Comparison of ENCODE assay signal across 9 cellular contexts in genomic region chr5:80346055-80346454, GRCh38. TPM values are rescaled to one million over a fixed set of nuclear protein-coding genes. Genes with fewer than 3 reads are reported as not detected.
DNase-seq lines count a peak whose midpoint lies in the region; ATAC-seq and TF ChIP-seq lines count a peak whose summit lies in the region.
"Had no signal": no experiment of that assay in that cellular context is flagged by ENCODE, and none has a peak within 500 bp of the region (broad histone marks: within the 10 kb centered on the region; RNA-seq: fewer than 3 reads in every experiment).

No MANE protein-coding gene starts in this region.

- ATAC-seq in HG03469 (IDR thresholded peaks at IDR 0.05; ENCODE audit: unreplicated experiment) (no peak), HG03457 (IDR thresholded peaks at IDR 0.05; ENCODE audit: unreplicated experiment) (no peak)

- TF ChIP-seq CTCF in WERI-Rb-1 (IDR thresholded peaks at IDR 0.05; ENCODE audit: low read depth, low read length) (peak; percentile 68), fibroblast of mammary gland (conservative IDR thresholded peaks at IDR 0.05; ENCODE audit: control insufficient read depth, insufficient read depth, low read depth, low read length) (peak; percentile 27)

- H3K27me3 ChIP-seq in WERI-Rb-1 (ENCODE audit: insufficient read depth, low read depth, severe bottlenecking) = no peaks in the 10 kb centered on the region

- no peaks in the 10 kb centered on the region for H3K9me3 ChIP-seq in WERI-Rb-1 (ENCODE audit: severe bottlenecking)

- H3K4me3 ChIP-seq in WERI-Rb-1 (ENCODE audit: low read depth, low read length) = no peak overlapping the region
- no peak overlapping the region for H3K4me3 ChIP-seq in fibroblast of mammary gland (ENCODE audit: control insufficient read depth, low read depth, low read length)
- H3K4me3 ChIP-seq: skin epidermis had no signal

- H3K36me3 ChIP-seq in WERI-Rb-1 = no peaks in the 10 kb centered on the region

- DNase-seq in NCI-H2196 (lab: John Stamatoyannopoulos, UW; ENCODE audit: unreplicated experiment) (peak; percentile 6), NCI-H2196 treated with DMSO at 0.1 percent for 48 hours (lab: John Stamatoyannopoulos, UW; ENCODE audit: unreplicated experiment) (no peak), LHCN-M2 (ENCODE audit: low read depth) (peak; percentile 5), WERI-Rb-1 (peak; percentile 59), fibroblast of mammary gland (ENCODE audit: low read depth) (peak; percentile 12)
- peak; percentile 3 to 14 (median 5) for DNase-seq in stimulated activated CD4-positive, alpha-beta T cell treated with anti-CD3 and anti-CD28 coated beads, Interleukin-12 subunit alpha, Interleukin-12 subunit beta, amount 100 ng/mL, for 48 hours (ENCODE audit: low read depth in 2 of 3, low spot score in 1 of 3)

- no peak overlapping the region for H3K27ac ChIP-seq in WERI-Rb-1
- H3K27ac ChIP-seq: skin epidermis had no signal

RNA-seq across cellular contexts. Expression of gene SPZ1, which starts 26.3 kb away (rescaled TPM):
- not detected in 2 replicates for total RNA-seq in LHCN-M2 (2014; rRNA removed)
- polyA plus RNA-seq in LHCN-M2 (2012) = not detected
